ENCODE assay signal across 16 cellular contexts in genomic region chr5:172856336-172856735, GRCh38. TPM values are rescaled to one million over a fixed set of nuclear protein-coding genes. Genes with fewer than 3 reads are reported as not detected.
DNase-seq lines count a peak whose midpoint lies in the region; ATAC-seq and TF ChIP-seq lines count a peak whose summit lies in the region.
"Had no signal": no experiment of that assay in that cellular context is flagged by ENCODE, and none has a peak within 500 bp of the region (broad histone marks: within the 10 kb centered on the region; RNA-seq: fewer than 3 reads in every experiment).

No MANE protein-coding gene starts in this region.

- no peaks in the 10 kb centered on the region for H3K9me3 Mint-ChIP-seq in endodermal cell
- no peaks in the 10 kb centered on the region for H3K9me3 Mint-ChIP-seq in nephron

- TF ChIP-seq POLR2A in transverse colon (IDR thresholded peaks at IDR 0.05), result no peak

- H3K36me3 Mint-ChIP-seq in endodermal cell (ENCODE audit: low read depth), result peaks cover 17% of the 10 kb centered on the region
- H3K36me3 Mint-ChIP-seq in nephron (ENCODE audit: low read depth), result peaks cover 5% of the 10 kb centered on the region

- 91 to 100% methylated on average over 1 to 4 of the region's 4 CpGs for WGBS in endodermal cell (ENCODE audit: insufficient coverage in 1 of 2, insufficient read length in 1 of 2), 2 experiments
- 93 to 97% methylated on average over 4 of the region's 4 CpGs for WGBS in transverse colon (ENCODE audit: low coverage in 1 of 2), 2 donors

- TF ChIP-seq CTCF in RWPE1 (conservative IDR thresholded peaks at IDR 0.05; ENCODE audit: low read depth), result no peak
- no peak for TF ChIP-seq CTCF in endodermal cell (conservative IDR thresholded peaks at IDR 0.05)
- TF ChIP-seq CTCF in nephron (IDR thresholded peaks at IDR 0.05; ENCODE audit: unreplicated experiment in 3 of 3), result no peak
- TF ChIP-seq CTCF in transverse colon (IDR thresholded peaks at IDR 0.05), result no peak

- H3K9ac ChIP-seq in endodermal cell (ENCODE audit: extremely low read depth, low read length, poor library complexity, severe bottlenecking), result no peak overlapping the region

- no peak for TF ChIP-seq EP300 in transverse colon (IDR thresholded peaks at IDR 0.05; ENCODE audit: low read depth)

- intact Hi-C loops in transverse colon (cut with DNase I; ENCODE audit: low total_unique reads), result no loop called here

- no peak for ATAC-seq in HG03108 (IDR thresholded peaks at IDR 0.05; ENCODE audit: unreplicated experiment)
- ATAC-seq: HCT116; stimulated activated naive CD8-positive, alpha-beta T cell treated with anti-CD3 and anti-CD28 coated beads, Interleukin-15, Interleukin-2, amounts not matched to agents 100 U/mL and 50 U/mL, for 24 hours had no signal

- in situ Hi-C loops in transverse colon (cut with MboI; ENCODE audit: low pct_ligation_motif_present in 1 of 4, low pct_unique_long_range_greater_than_20kb in 1 of 4, low sequenced_read_pairs in 3 of 4), result loop anchor here in 2 of 4 donors (10.0 kb wide), 2 partner anchors 48 to 82 kb away; partner anchors contain the start of gene DUSP1 (in 1 of the 2)

- no peak for DNase-seq in RWPE1 (ENCODE audit: low spot score)
- no peak for DNase-seq in endodermal cell
- no peak for DNase-seq in transverse colon
- DNase-seq in NCI-H524 (lab: John Stamatoyannopoulos, UW), result no peak
- DNase-seq in stimulated activated CD8-positive, alpha-beta memory T cell treated with anti-CD3 and anti-CD28 coated beads, Interleukin-4, amount 100 ng/mL, for 48 hours, result no peak
- DNase-seq: activated CD4-positive, CD25-positive, alpha-beta regulatory T cell treated with anti-CD3 and anti-CD28 coated beads, Interleukin-2, amount 50 U/mL, for 72 hours; activated T-cell treated with anti-CD3 and anti-CD28 coated beads, Interleukin-2, amount 50 U/mL, for 48 hours; brain microvascular endothelial cell; DMS 273 treated with DMSO at 0.1 percent for 48 hours; erythroblast; NCI-H2029 treated with DMSO at 0.1 percent for 48 hours; stimulated activated CD4-positive, alpha-beta T cell treated with anti-CD3 and anti-CD28 coated beads, Interleukin-2, amount 100 ng/mL, for 24 hours; stimulated activated naive CD8-positive, alpha-beta T cell treated with anti-CD3 and anti-CD28 coated beads, Interleukin-15, Interleukin-2, amounts not matched to agents 100 U/mL and 50 U/mL, for 24 hours had no signal

- CTCF ChIA-PET in RWPE1 (lab: Yijun Ruan, JAX), result no interaction called here

- no peaks in the 10 kb centered on the region for H3K27me3 Mint-ChIP-seq in endodermal cell (ENCODE audit: insufficient read depth)
- H3K27me3 Mint-ChIP-seq in nephron (ENCODE audit: low read depth), result no peaks in the 10 kb centered on the region

- POLR2A ChIA-PET in RWPE1 (lab: Yijun Ruan, JAX; ENCODE audit: low non-redundant PET), result interaction anchor here (0.5 kb wide), 1 partner anchor 1045 kb away, joined by 3 read pairs; no protein-coding TSS in a partner anchor

- H3K4me1 ChIP-seq in endodermal cell (ENCODE audit: control insufficient read depth, insufficient read depth, low read length) (no peaks in the 10 kb centered on the region), transverse colon (peaks cover 61 to 92% (median 76%) of the 10 kb centered on the region in 4 donors)

- H3K9me3 ChIP-seq in endodermal cell (ENCODE audit: control insufficient read depth, low read length) (no peaks in the 10 kb centered on the region), transverse colon (no peaks in the 10 kb centered on the region)

- peak overlapping the region; percentile 90 for H3K27ac ChIP-seq in RWPE1
- no peak overlapping the region for H3K27ac ChIP-seq in endodermal cell (ENCODE audit: low read depth, low read length)
- H3K27ac ChIP-seq in transverse colon, result peak overlapping the region; percentile 64 to 87 (median 74)
- H3K27ac ChIP-seq: brain microvascular endothelial cell had no signal

- H3K4me1 Mint-ChIP-seq in endodermal cell (peaks cover 18% of the 10 kb centered on the region), nephron (peaks cover 22% of the 10 kb centered on the region)

- no peaks in the 10 kb centered on the region for H3K27me3 ChIP-seq in endodermal cell (ENCODE audit: control insufficient read depth, insufficient read depth, low read length, poor library complexity, severe bottlenecking)
- no peaks in the 10 kb centered on the region for H3K27me3 ChIP-seq in transverse colon
- H3K27me3 ChIP-seq: brain microvascular endothelial cell had no signal

- H3K4me3 Mint-ChIP-seq in endodermal cell (no peak overlapping the region), nephron (no peak overlapping the region)

- peak overlapping the region; percentile 31 for H3K27ac Mint-ChIP-seq in endodermal cell
- H3K27ac Mint-ChIP-seq in nephron, result peak overlapping the region in 2 of 3 experiments; percentile 3 to 21

- H3K4me3 ChIP-seq in endodermal cell (ENCODE audit: low read length) (no peak overlapping the region), transverse colon (no peak overlapping the region)

- peaks cover 12% of the 10 kb centered on the region for H3K36me3 ChIP-seq in endodermal cell (ENCODE audit: control insufficient read depth, insufficient read depth, low read length)
- H3K36me3 ChIP-seq in transverse colon, result no peaks in the 10 kb centered on the region

RNA-seq across cellular contexts. Expression of gene ERGIC1, which starts 22.3 kb away (rescaled TPM):
- 10 to 100 TPM; 81.9 to 94.8 TPM for total RNA-seq in endodermal cell
- 79.3 TPM for polyA plus RNA-seq in endodermal cell (2013, experiment 1 of 2)
- 73.2 TPM for polyA plus RNA-seq in endodermal cell (2013, experiment 2 of 2)
- total RNA-seq in transverse colon, result 100 to 1,000 TPM; 125 to 252 (median 184) TPM
